ENCODE assay signal across 1 cellular context in the genomic region with DNA sequence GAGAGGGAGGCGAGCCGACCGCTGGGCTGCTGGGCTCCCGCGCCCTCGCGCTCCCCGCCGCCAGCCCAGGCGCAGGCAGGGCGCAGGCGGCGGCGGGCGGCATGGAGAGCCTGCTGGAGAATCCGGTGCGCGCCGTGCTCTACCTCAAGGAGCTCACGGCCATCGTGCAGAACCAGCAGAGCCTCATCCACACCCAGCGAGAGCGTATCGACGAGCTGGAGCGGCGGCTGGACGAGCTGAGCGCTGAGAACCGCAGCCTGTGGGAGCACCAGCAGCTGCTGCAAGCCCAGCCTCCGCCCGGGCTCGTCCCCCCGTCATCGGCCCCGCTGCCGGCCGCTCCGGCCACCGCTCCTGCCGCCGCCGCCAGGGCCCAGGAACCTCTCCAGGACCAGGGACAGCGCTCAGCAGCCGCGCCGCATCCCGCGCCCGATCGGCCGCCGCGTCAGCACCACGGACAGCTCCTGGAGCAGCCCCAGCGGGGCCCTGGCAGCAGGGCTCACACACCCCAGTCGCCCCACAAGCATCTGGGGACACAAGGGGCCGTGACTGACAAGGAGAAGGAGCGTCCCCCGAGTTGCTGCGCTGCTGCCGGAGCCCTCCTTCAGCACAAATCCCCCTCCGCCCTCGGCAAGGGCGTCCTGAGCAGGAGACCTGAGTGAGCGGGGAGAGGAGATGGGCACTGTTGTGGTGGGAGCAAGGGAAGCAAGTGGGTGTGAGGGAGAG.
TF ChIP-seq lines count a peak whose summit lies in the region.
"Not testable (repeated sequence)": the region's sequence is repeated elsewhere in the genome, so short reads cannot be mapped to it uniquely, and the experiment has no call there.

No MANE protein-coding gene starts in this region.

TF ChIP-seq in HepG2, 621 proteins besides CTCF, POLR2A, EP300 and RAD21 (continued from another document and continues in another):
- TF ChIP-seq, protein P1, sequence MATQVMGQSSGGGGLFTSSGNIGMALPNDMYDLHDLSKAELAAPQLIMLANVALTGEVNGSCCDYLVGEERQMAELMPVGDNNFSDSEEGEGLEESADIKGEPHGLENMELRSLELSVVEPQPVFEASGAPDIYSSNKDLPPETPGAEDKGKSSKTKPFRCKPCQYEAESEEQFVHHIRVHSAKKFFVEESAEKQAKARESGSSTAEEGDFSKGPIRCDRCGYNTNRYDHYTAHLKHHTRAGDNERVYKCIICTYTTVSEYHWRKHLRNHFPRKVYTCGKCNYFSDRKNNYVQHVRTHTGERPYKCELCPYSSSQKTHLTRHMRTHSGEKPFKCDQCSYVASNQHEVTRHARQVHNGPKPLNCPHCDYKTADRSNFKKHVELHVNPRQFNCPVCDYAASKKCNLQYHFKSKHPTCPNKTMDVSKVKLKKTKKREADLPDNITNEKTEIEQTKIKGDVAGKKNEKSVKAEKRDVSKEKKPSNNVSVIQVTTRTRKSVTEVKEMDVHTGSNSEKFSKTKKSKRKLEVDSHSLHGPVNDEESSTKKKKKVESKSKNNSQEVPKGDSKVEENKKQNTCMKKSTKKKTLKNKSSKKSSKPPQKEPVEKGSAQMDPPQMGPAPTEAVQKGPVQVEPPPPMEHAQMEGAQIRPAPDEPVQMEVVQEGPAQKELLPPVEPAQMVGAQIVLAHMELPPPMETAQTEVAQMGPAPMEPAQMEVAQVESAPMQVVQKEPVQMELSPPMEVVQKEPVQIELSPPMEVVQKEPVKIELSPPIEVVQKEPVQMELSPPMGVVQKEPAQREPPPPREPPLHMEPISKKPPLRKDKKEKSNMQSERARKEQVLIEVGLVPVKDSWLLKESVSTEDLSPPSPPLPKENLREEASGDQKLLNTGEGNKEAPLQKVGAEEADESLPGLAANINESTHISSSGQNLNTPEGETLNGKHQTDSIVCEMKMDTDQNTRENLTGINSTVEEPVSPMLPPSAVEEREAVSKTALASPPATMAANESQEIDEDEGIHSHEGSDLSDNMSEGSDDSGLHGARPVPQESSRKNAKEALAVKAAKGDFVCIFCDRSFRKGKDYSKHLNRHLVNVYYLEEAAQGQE (IDR thresholded peaks at IDR 0.05; ENCODE audit: borderline replicate concordance in 1 of 2, low read depth in 1 of 2, low read length in 2 of 2), result peak; percentile 20 to 85
- peak; percentile 76; the same call in 1 of the 2 replicates for TF ChIP-seq ZNF557 (CRISPR knock-in tag; IDR thresholded peaks at IDR 0.05)
- TF ChIP-seq, protein P2, sequence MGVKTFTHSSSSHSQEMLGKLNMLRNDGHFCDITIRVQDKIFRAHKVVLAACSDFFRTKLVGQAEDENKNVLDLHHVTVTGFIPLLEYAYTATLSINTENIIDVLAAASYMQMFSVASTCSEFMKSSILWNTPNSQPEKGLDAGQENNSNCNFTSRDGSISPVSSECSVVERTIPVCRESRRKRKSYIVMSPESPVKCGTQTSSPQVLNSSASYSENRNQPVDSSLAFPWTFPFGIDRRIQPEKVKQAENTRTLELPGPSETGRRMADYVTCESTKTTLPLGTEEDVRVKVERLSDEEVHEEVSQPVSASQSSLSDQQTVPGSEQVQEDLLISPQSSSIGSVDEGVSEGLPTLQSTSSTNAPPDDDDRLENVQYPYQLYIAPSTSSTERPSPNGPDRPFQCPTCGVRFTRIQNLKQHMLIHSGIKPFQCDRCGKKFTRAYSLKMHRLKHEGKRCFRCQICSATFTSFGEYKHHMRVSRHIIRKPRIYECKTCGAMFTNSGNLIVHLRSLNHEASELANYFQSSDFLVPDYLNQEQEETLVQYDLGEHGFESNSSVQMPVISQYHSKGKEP (CRISPR knock-in tag; IDR thresholded peaks at IDR 0.05), result peak; percentile 80; the same call in 1 of the 2 replicates
- 0 out of 2 replicates have a peak, but pooled peaks have one; percentile 36 for TF ChIP-seq FOSL2 (CRISPR knock-in tag; IDR thresholded peaks at IDR 0.05)
- TF ChIP-seq, protein P3, sequence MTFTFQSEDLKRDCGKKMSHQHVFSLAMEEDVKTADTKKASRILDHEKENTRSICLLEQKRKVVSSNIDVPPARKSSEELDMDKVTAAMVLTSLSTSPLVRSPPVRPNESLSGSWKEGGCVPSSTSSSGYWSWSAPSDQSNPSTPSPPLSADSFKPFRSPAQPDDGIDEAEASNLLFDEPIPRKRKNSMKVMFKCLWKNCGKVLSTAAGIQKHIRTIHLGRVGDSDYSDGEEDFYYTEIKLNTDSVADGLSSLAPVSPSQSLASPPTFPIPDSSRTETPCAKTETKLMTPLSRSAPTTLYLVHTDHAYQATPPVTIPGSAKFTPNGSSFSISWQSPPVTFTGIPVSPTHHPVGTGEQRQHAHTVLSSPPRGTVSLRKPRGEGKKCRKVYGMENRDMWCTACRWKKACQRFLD (CRISPR knock-in tag; IDR thresholded peaks at IDR 0.05; ENCODE audit: borderline replicate concordance), result peak; percentile 93
- TF ChIP-seq, protein P4, sequence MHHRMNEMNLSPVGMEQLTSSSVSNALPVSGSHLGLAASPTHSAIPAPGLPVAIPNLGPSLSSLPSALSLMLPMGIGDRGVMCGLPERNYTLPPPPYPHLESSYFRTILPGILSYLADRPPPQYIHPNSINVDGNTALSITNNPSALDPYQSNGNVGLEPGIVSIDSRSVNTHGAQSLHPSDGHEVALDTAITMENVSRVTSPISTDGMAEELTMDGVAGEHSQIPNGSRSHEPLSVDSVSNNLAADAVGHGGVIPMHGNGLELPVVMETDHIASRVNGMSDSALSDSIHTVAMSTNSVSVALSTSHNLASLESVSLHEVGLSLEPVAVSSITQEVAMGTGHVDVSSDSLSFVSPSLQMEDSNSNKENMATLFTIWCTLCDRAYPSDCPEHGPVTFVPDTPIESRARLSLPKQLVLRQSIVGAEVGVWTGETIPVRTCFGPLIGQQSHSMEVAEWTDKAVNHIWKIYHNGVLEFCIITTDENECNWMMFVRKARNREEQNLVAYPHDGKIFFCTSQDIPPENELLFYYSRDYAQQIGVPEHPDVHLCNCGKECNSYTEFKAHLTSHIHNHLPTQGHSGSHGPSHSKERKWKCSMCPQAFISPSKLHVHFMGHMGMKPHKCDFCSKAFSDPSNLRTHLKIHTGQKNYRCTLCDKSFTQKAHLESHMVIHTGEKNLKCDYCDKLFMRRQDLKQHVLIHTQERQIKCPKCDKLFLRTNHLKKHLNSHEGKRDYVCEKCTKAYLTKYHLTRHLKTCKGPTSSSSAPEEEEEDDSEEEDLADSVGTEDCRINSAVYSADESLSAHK (CRISPR knock-in tag; IDR thresholded peaks at IDR 0.05; ENCODE audit: borderline replicate concordance), result peak; percentile 31; the same call in 1 of the 2 replicates
- TF ChIP-seq, protein P5, sequence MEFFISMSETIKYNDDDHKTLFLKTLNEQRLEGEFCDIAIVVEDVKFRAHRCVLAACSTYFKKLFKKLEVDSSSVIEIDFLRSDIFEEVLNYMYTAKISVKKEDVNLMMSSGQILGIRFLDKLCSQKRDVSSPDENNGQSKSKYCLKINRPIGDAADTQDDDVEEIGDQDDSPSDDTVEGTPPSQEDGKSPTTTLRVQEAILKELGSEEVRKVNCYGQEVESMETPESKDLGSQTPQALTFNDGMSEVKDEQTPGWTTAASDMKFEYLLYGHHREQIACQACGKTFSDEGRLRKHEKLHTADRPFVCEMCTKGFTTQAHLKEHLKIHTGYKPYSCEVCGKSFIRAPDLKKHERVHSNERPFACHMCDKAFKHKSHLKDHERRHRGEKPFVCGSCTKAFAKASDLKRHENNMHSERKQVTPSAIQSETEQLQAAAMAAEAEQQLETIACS (CRISPR knock-in tag; IDR thresholded peaks at IDR 0.05), result 0 out of 2 replicates have a peak, but pooled peaks have one; percentile 39
- TF ChIP-seq FOXK1 (CRISPR knock-in tag; IDR thresholded peaks at IDR 0.05; ENCODE audit: borderline replicate concordance, low read depth), result peak; percentile 42; the same call in 1 of the 2 replicates
- TF ChIP-seq KDM2A (CRISPR knock-in tag; IDR thresholded peaks at IDR 0.05; ENCODE audit: borderline replicate concordance, low read depth), result peak; percentile 57; the same call in 1 of the 2 replicates
- TF ChIP-seq ZSCAN9 (CRISPR knock-in tag; IDR thresholded peaks at IDR 0.05; ENCODE audit: borderline replicate concordance), result peak; percentile 93
- peak in 1 of 2 experiments; percentile 80; a peak in 2 of 4 replicates for TF ChIP-seq KLF16 (CRISPR knock-in tag; IDR thresholded peaks at IDR 0.05)
- TF ChIP-seq MIER2 (CRISPR knock-in tag; IDR thresholded peaks at IDR 0.05), result peak; percentile 96
- peak; percentile 67; the same call in 1 of the 2 replicates for TF ChIP-seq XBP1 (CRISPR knock-in tag; IDR thresholded peaks at IDR 0.05)
- TF ChIP-seq, protein P6, sequence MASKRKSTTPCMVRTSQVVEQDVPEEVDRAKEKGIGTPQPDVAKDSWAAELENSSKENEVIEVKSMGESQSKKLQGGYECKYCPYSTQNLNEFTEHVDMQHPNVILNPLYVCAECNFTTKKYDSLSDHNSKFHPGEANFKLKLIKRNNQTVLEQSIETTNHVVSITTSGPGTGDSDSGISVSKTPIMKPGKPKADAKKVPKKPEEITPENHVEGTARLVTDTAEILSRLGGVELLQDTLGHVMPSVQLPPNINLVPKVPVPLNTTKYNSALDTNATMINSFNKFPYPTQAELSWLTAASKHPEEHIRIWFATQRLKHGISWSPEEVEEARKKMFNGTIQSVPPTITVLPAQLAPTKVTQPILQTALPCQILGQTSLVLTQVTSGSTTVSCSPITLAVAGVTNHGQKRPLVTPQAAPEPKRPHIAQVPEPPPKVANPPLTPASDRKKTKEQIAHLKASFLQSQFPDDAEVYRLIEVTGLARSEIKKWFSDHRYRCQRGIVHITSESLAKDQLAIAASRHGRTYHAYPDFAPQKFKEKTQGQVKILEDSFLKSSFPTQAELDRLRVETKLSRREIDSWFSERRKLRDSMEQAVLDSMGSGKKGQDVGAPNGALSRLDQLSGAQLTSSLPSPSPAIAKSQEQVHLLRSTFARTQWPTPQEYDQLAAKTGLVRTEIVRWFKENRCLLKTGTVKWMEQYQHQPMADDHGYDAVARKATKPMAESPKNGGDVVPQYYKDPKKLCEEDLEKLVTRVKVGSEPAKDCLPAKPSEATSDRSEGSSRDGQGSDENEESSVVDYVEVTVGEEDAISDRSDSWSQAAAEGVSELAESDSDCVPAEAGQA (IDR thresholded peaks at IDR 0.05; ENCODE audit: low read depth), result not testable (repeated sequence)
- TF ChIP-seq, protein P6 (CRISPR knock-in tag; IDR thresholded peaks at IDR 0.05; ENCODE audit: borderline replicate concordance), result 0 out of 2 replicates have a peak, but pooled peaks have one; percentile 66
- TF ChIP-seq MED1 (CRISPR knock-in tag; IDR thresholded peaks at IDR 0.05), result peak; percentile 56
- TF ChIP-seq ZNF263 (CRISPR knock-in tag; IDR thresholded peaks at IDR 0.05), result peak; percentile 85
- TF ChIP-seq NFYB (CRISPR knock-in tag; IDR thresholded peaks at IDR 0.05), result 0 out of 2 replicates have a peak, but pooled peaks have one; percentile 28
- TF ChIP-seq, protein P7, sequence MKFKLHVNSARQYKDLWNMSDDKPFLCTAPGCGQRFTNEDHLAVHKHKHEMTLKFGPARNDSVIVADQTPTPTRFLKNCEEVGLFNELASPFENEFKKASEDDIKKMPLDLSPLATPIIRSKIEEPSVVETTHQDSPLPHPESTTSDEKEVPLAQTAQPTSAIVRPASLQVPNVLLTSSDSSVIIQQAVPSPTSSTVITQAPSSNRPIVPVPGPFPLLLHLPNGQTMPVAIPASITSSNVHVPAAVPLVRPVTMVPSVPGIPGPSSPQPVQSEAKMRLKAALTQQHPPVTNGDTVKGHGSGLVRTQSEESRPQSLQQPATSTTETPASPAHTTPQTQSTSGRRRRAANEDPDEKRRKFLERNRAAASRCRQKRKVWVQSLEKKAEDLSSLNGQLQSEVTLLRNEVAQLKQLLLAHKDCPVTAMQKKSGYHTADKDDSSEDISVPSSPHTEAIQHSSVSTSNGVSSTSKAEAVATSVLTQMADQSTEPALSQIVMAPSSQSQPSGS (CRISPR knock-in tag; IDR thresholded peaks at IDR 0.05), result 0 out of 2 replicates have a peak, but pooled peaks have one; percentile 45
- peak; percentile 45; the same call in 1 of the 2 replicates for TF ChIP-seq YEATS4 (CRISPR knock-in tag; IDR thresholded peaks at IDR 0.05; ENCODE audit: borderline replicate concordance)
- TF ChIP-seq FOXO1 (CRISPR knock-in tag; IDR thresholded peaks at IDR 0.05), result peak; percentile 55; the same call in 1 of the 2 replicates
- TF ChIP-seq, protein P8, sequence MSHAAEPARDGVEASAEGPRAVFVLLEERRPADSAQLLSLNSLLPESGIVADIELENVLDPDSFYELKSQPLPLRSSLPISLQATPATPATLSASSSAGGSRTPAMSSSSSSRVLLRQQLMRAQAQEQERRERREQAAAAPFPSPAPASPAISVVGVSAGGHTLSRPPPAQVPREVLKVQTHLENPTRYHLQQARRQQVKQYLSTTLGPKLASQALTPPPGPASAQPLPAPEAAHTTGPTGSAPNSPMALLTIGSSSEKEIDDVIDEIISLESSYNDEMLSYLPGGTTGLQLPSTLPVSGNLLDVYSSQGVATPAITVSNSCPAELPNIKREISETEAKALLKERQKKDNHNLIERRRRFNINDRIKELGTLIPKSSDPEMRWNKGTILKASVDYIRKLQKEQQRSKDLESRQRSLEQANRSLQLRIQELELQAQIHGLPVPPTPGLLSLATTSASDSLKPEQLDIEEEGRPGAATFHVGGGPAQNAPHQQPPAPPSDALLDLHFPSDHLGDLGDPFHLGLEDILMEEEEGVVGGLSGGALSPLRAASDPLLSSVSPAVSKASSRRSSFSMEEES (CRISPR knock-in tag; IDR thresholded peaks at IDR 0.05), result peak; percentile 59; the same call in 1 of the 2 replicates
- peak; percentile 90; the same call in 1 of the 2 replicates for TF ChIP-seq ZFP90 (CRISPR knock-in tag; IDR thresholded peaks at IDR 0.05; ENCODE audit: borderline replicate concordance)
- peak; percentile 64; the same call in 1 of the 2 replicates for TF ChIP-seq DR1 (CRISPR knock-in tag; IDR thresholded peaks at IDR 0.05)
- TF ChIP-seq, protein P9, sequence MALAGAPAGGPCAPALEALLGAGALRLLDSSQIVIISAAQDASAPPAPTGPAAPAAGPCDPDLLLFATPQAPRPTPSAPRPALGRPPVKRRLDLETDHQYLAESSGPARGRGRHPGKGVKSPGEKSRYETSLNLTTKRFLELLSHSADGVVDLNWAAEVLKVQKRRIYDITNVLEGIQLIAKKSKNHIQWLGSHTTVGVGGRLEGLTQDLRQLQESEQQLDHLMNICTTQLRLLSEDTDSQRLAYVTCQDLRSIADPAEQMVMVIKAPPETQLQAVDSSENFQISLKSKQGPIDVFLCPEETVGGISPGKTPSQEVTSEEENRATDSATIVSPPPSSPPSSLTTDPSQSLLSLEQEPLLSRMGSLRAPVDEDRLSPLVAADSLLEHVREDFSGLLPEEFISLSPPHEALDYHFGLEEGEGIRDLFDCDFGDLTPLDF (CRISPR knock-in tag; IDR thresholded peaks at IDR 0.05), result peak; percentile 77
